ENCODE assay signal across 10 cellular contexts in genomic region chr10:95214793-95215192, GRCh38. TPM values are rescaled to one million over a fixed set of nuclear protein-coding genes. Genes with fewer than 3 reads are reported as not detected.
DNase-seq lines count a peak whose midpoint lies in the region; ATAC-seq, FAIRE-seq and TF ChIP-seq lines count a peak whose summit lies in the region.
"Had no signal": no experiment of that assay in that cellular context is flagged by ENCODE, and none has a peak within 500 bp of the region (broad histone marks: within the 10 kb centered on the region; RNA-seq: fewer than 3 reads in every experiment).

No MANE protein-coding gene starts in this region.

- no peaks in the 10 kb centered on the region for H3K36me3 ChIP-seq in breast epithelium
- no peaks in the 10 kb centered on the region for H3K36me3 ChIP-seq in astrocyte (ENCODE audit: insufficient read depth, low read length)
- H3K36me3 ChIP-seq in psoas muscle (ENCODE audit: insufficient read depth in 1 of 2, low read depth in 1 of 2) = no peaks in the 10 kb centered on the region

- no peak for FAIRE-seq in astrocyte (lab: Jason Lieb, UNC)

- 80 to 86% (median 82%) methylated on average over 3 of the region's 3 CpGs for WGBS in psoas muscle, 3 donors

- intact Hi-C loops in MCF 10A (cut with micrococcal nuclease) (no loop called here), breast epithelium (cut with DNase I; ENCODE audit: low total_unique reads) (no loop called here), psoas muscle (cut with DNase I) (no loop called here)

- BruUV-seq in MCF 10A (replicated peaks; lab: Mats Ljungman, UMichigan) = no TSS peak

- no peaks in the 10 kb centered on the region for H4K20me1 ChIP-seq in astrocyte (ENCODE audit: insufficient read depth, low read length)

- H3K4me3 ChIP-seq in breast epithelium (no peak overlapping the region), astrocyte (ENCODE audit: insufficient read depth, low read depth, low read length) (no peak overlapping the region), psoas muscle (no peak overlapping the region)

- peak; percentile 68 for ATAC-seq in HG03139 (IDR thresholded peaks at IDR 0.05; ENCODE audit: unreplicated experiment)
- ATAC-seq in activated naive CD4-positive, alpha-beta T cell treated with anti-CD3 and anti-CD28 coated beads, Interleukin-2, amount 50 U/mL, for 72 hours = no peak
- no peak for ATAC-seq in psoas muscle
- ATAC-seq: left colon had no signal

- TF ChIP-seq CTCF in MCF 10A (IDR thresholded peaks at IDR 0.05; ENCODE audit: unreplicated experiment) (no peak), breast epithelium (IDR thresholded peaks at IDR 0.05) (no peak), astrocyte (IDR thresholded peaks at IDR 0.05; ENCODE audit: insufficient read depth, low read depth, low read length) (no peak), psoas muscle (IDR thresholded peaks at IDR 0.05) (no peak)

- H3K9me3 ChIP-seq in breast epithelium (no peaks in the 10 kb centered on the region), astrocyte (ENCODE audit: insufficient read depth, low read depth, low read length) (no peaks in the 10 kb centered on the region), psoas muscle (no peaks in the 10 kb centered on the region)

- DNase-seq in MCF 10A (ENCODE audit: unreplicated experiment) (peak; percentile 43), breast epithelium (ENCODE audit: low spot score in 2 of 2) (no peak), astrocyte (ENCODE audit: low read depth) (peak; percentile 63), psoas muscle (no peak)
- no peak for DNase-seq in stimulated activated CD4-positive, alpha-beta T cell treated with anti-CD3 and anti-CD28 coated beads, Interleukin-2, amount 100 ng/mL, for 24 hours
- DNase-seq in activated CD4-positive, alpha-beta T cell treated with anti-CD3 and anti-CD28 coated beads, Interleukin-2, amount 50 U/mL, for 4 hours = no peak
- DNase-seq in activated naive CD4-positive, alpha-beta T cell treated with anti-CD3 and anti-CD28 coated beads, Interleukin-2, amount 50 U/mL, for 72 hours (ENCODE audit: low spot score in 2 of 2) = no peak
- DNase-seq: left colon had no signal

- H3K4me1 ChIP-seq in breast epithelium = no peaks in the 10 kb centered on the region
- peaks cover 17% of the 10 kb centered on the region for H3K4me1 ChIP-seq in astrocyte (ENCODE audit: insufficient read depth, low read length)
- no peaks in the 10 kb centered on the region for H3K4me1 ChIP-seq in psoas muscle

- CTCF ChIA-PET in MCF 10A (lab: Yijun Ruan, JAX) = interaction anchor here (0.9 to 2.8 kb wide), 4 partner anchors 13 to 147 kb away, joined by 4 to 13 read pairs (median 6); no protein-coding TSS in a partner anchor

- H3K27me3 Mint-ChIP-seq in MCF 10A (ENCODE audit: insufficient read depth, unreplicated experiment) (no peaks in the 10 kb centered on the region), astrocyte (ENCODE audit: low read depth, unreplicated experiment) (no peaks in the 10 kb centered on the region)

- H3K4me3 Mint-ChIP-seq in MCF 10A (ENCODE audit: unreplicated experiment) (no peak overlapping the region), astrocyte (ENCODE audit: unreplicated experiment) (no peak overlapping the region)

- H3K9me3 Mint-ChIP-seq in MCF 10A (ENCODE audit: unreplicated experiment) = no peaks in the 10 kb centered on the region
- no peaks in the 10 kb centered on the region for H3K9me3 Mint-ChIP-seq in astrocyte (ENCODE audit: unreplicated experiment)
- H3K9me3 Mint-ChIP-seq in activated naive CD4-positive, alpha-beta T cell treated with anti-CD3 and anti-CD28 coated beads, Interleukin-2, amount 50 U/mL, for 72 hours = peaks cover 9 to 14% of the 10 kb centered on the region in 2 donors

- POLR2A ChIA-PET in MCF 10A (lab: Yijun Ruan, JAX) = no interaction called here

- peak overlapping the region; percentile 26 for H2AFZ ChIP-seq in astrocyte (ENCODE audit: low read depth, low read length)

- H3K36me3 Mint-ChIP-seq in MCF 10A (ENCODE audit: insufficient read depth, unreplicated experiment) (peaks cover 5% of the 10 kb centered on the region), astrocyte (ENCODE audit: low read depth, unreplicated experiment) (no peaks in the 10 kb centered on the region)
- peaks cover 9 to 13% of the 10 kb centered on the region in 2 donors for H3K36me3 Mint-ChIP-seq in activated naive CD4-positive, alpha-beta T cell treated with anti-CD3 and anti-CD28 coated beads, Interleukin-2, amount 50 U/mL, for 72 hours

- H3K9ac ChIP-seq in astrocyte (ENCODE audit: low read length) = no peak overlapping the region

- no peak overlapping the region for H3K27ac Mint-ChIP-seq in MCF 10A (ENCODE audit: low read depth, unreplicated experiment)
- H3K27ac Mint-ChIP-seq in astrocyte (ENCODE audit: unreplicated experiment) = peak overlapping the region; percentile 48
- H3K27ac Mint-ChIP-seq in activated naive CD4-positive, alpha-beta T cell treated with anti-CD3 and anti-CD28 coated beads, Interleukin-2, amount 50 U/mL, for 72 hours = no peak overlapping the region

- H3K27me3 ChIP-seq in breast epithelium = no peaks in the 10 kb centered on the region
- H3K27me3 ChIP-seq in astrocyte (ENCODE audit: insufficient read depth, low read length) = no peaks in the 10 kb centered on the region
- no peaks in the 10 kb centered on the region for H3K27me3 ChIP-seq in psoas muscle (ENCODE audit: insufficient read depth in 3 of 3, low read length in 2 of 3)

- H3K4me1 Mint-ChIP-seq in MCF 10A (ENCODE audit: insufficient read depth, unreplicated experiment) (peaks cover 21% of the 10 kb centered on the region), astrocyte (ENCODE audit: low read depth, unreplicated experiment) (peaks cover 38% of the 10 kb centered on the region)

- no peak for TF ChIP-seq POLR2A in breast epithelium (IDR thresholded peaks at IDR 0.05)

- no peaks in the 10 kb centered on the region for H3K79me2 ChIP-seq in astrocyte (ENCODE audit: insufficient read depth, low read length)

- H3K4me2 ChIP-seq in astrocyte (ENCODE audit: low read length) = peak overlapping the region; percentile 51

- H3K27ac ChIP-seq in breast epithelium (no peak overlapping the region), astrocyte (ENCODE audit: low read depth, low read length) (no peak overlapping the region), psoas muscle (no peak overlapping the region)

RNA-seq across cellular contexts. Expression of gene ACSM6, which starts 20.8 kb away (rescaled TPM):
- total RNA-seq in MCF 10A (2022) (not detected in 2 replicates), breast epithelium (under 1 TPM in 1 of 3 donors, not detected in 2; 0.66 TPM), astrocyte (not detected in 2 replicates), psoas muscle (not detected)
- not detected for total RNA-seq in activated naive CD4-positive, alpha-beta T cell treated with anti-CD3 and anti-CD28 coated beads, Interleukin-2, amount 50 U/mL, for 72 hours
- polyA plus RNA-seq in psoas muscle = not detected
- total RNA-seq: epithelial cell of proximal tubule, left colon had no signal

Comparison
In these comparisons a context has a peak if more than half of its experiments do, and no peak if none do; other contexts are left out.
1. DNase-seq: peak in MCF 10A (single experiment) and astrocyte (single experiment); none in breast epithelium (0 of 2), stimulated activated CD4-positive, alpha-beta T cell treated with anti-CD3 and anti-CD28 coated beads, Interleukin-2, amount 100 ng/mL, for 24 hours (0 of 2), activated CD4-positive, alpha-beta T cell treated with anti-CD3 and anti-CD28 coated beads, Interleukin-2, amount 50 U/mL, for 4 hours (0 of 2), activated naive CD4-positive, alpha-beta T cell treated with anti-CD3 and anti-CD28 coated beads, Interleukin-2, amount 50 U/mL, for 72 hours (0 of 2) and psoas muscle (0 of 2).